22 cellular contexts compared by ENCODE assay signal in the genomic region with DNA sequence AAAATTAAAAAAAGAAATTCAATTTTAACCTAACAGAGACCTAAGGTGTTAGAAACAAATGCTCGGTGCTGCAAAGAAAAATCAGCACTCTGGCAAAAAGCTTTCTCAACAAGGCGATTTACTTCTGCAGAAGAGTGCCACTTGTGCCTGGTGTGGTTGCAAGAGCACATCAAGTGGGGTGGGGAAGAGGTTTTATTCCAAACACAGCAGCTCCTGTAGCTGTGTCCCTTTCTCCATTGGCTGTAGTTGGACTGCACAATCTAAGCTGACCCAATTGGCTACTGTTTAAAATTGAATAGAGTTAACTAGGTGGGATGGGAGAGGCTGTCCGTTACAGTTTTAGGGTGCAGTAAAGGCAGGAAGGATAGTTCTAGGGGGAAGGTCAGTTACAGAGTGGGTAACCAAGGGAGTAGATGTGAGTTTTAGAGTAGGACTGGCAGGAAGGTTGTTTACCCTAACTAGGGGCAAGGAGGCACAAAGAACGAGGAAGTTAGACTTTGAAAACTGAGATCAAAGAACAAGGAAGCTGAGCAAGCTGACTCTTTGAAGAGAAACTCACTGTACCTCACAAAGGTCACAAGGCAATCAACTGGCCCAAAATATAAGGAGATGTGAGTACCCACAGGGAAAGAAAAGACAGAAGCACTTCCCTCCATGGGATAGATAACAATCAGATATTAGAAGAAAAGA.
"Had no signal": no experiment of that assay in that cellular context is flagged by ENCODE, and none has a peak within 500 bp of the region (broad histone marks: within the 10 kb centered on the region; RNA-seq: fewer than 3 reads in every experiment).

No MANE protein-coding gene starts in this region.

- ATAC-seq: gastrocnemius medialis; left cardiac atrium; stimulated activated naive B cell treated with anti-CD40 and anti-IgM and Interleukin-4, amounts not matched to agents 10 μg/mL and 1 μg/mL and 100 μg/mL, for 72 hours; T-helper 17 cell had no signal

- H3K36me3 ChIP-seq: esophagus squamous epithelium, gastrocnemius medialis, sigmoid colon, thoracic aorta had no signal

- DNase-seq: activated CD4-positive, alpha-beta T cell treated with anti-CD3 and anti-CD28 coated beads for 4 hours; activated CD4-positive, alpha-beta T cell treated with anti-CD3 and anti-CD28 coated beads, Interleukin-2, amount 50 U/mL, for 48 hours; activated CD4-positive, CD25-positive, alpha-beta regulatory T cell; activated gamma-delta T cell; amygdala; cerebellar nuclear complex; esophagus squamous epithelium; gastrocnemius medialis; islet precursor cell; left cardiac atrium; mesenchymal stem cell; sigmoid colon; stimulated activated CD4-positive, alpha-beta T cell treated with anti-CD3 and anti-CD28 coated beads, Interleukin-2, amount 100 ng/mL, for 48 hours; stimulated activated CD8-positive, alpha-beta memory T cell treated with anti-CD3 and anti-CD28 coated beads, Interleukin-4, amount 100 ng/mL, for 48 hours; stimulated activated naive B cell treated with anti-CD40 and anti-IgM and Interleukin-4, amounts not matched to agents 10 μg/mL and 1 μg/mL and 100 μg/mL, for 72 hours; T-helper 17 cell had no signal

- FAIRE-seq: bronchial epithelial cell had no signal

- H3K27me3 Mint-ChIP-seq: activated naive CD8-positive, alpha-beta T cell; stimulated activated naive B cell treated with anti-CD40 and anti-IgM and Interleukin-4, amounts not matched to agents 10 μg/mL and 1 μg/mL and 100 μg/mL, for 72 hours; T-helper 17 cell had no signal

- H3K9me3 ChIP-seq: gastrocnemius medialis, thoracic aorta had no signal

- H3K27me3 ChIP-seq: esophagus squamous epithelium, gastrocnemius medialis, sigmoid colon had no signal

- H3K27ac ChIP-seq: coronary artery, esophagus squamous epithelium, gastrocnemius medialis, sigmoid colon, thoracic aorta had no signal

- H3K4me1 Mint-ChIP-seq: stimulated activated naive B cell treated with anti-CD40 and anti-IgM and Interleukin-4, amounts not matched to agents 10 μg/mL and 1 μg/mL and 100 μg/mL, for 72 hours; T-helper 17 cell had no signal

- H3K27ac Mint-ChIP-seq: activated naive CD8-positive, alpha-beta T cell; activated T-helper 1 cell treated with anti-CD3 and anti-CD28 coated beads, Interleukin-12 subunit alpha, Interleukin-12 subunit beta, Interleukin-2, Interleukin-4 antibody, amounts not matched to agents 30 ng/mL and 10 ng/mL and 1 ng/mL, durations not matched to agents 14 hours and 24 hours and 36 hours; stimulated activated naive B cell treated with anti-CD40 and anti-IgM and Interleukin-4, amounts not matched to agents 10 μg/mL and 1 μg/mL and 100 μg/mL, for 72 hours; T-helper 17 cell had no signal

- H3K4me3 Mint-ChIP-seq: activated naive CD8-positive, alpha-beta T cell; activated T-helper 1 cell treated with anti-CD3 and anti-CD28 coated beads, Interleukin-12 subunit alpha, Interleukin-12 subunit beta, Interleukin-2, Interleukin-4 antibody, amounts not matched to agents 30 ng/mL and 10 ng/mL and 1 ng/mL, durations not matched to agents 14 hours and 24 hours and 36 hours; neural crest cell; stimulated activated naive B cell treated with anti-CD40 and anti-IgM and Interleukin-4, amounts not matched to agents 10 μg/mL and 1 μg/mL and 100 μg/mL, for 72 hours; T-helper 17 cell had no signal

- H3K4me3 ChIP-seq: coronary artery, esophagus squamous epithelium, gastrocnemius medialis, sigmoid colon, thoracic aorta had no signal

- H3K4me1 ChIP-seq: esophagus squamous epithelium, gastrocnemius medialis, sigmoid colon had no signal

- H3K36me3 Mint-ChIP-seq: stimulated activated naive B cell treated with anti-CD40 and anti-IgM and Interleukin-4, amounts not matched to agents 10 μg/mL and 1 μg/mL and 100 μg/mL, for 72 hours had no signal
